24 cellular contexts compared by ENCODE assay signal in the genomic region with DNA sequence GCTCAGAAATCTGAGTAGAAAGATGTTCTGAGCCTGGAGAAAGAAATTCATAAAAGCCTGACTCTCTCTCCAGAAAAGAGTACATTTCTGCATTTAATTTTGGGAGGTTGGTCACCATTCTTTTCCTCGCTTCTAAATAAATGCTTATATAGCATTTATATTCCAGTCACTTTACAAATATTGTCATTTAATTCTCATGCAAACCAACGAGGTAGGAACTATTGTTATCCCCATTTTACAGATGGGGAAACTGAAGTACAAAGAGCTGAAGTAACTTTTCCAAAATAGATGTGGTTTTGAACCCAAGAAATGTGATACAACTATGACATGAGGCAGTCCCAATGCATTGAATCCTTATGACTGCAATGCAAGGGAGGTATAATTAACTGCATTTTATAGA.
"Had no signal": no experiment of that assay in that cellular context is flagged by ENCODE, and none has a peak within 500 bp of the region (broad histone marks: within the 10 kb centered on the region; RNA-seq: fewer than 3 reads in every experiment).

No MANE protein-coding gene starts in this region.

- DNase-seq: effector CD8-positive, alpha-beta T cell; endodermal cell; foreskin keratinocyte; heart left ventricle; natural killer cell; occipital lobe; ovary; posterior cingulate gyrus; psoas muscle; right cardiac atrium; spleen; stimulated activated naive B cell treated with anti-CD40 and anti-IgM and Interleukin-4, amounts not matched to agents 10 μg/mL and 1 μg/mL and 100 μg/mL, for 72 hours; upper lobe of right lung; uterus had no signal

- H3K27ac Mint-ChIP-seq: dendritic cell treated with granulocyte-macrophage colony-stimulating factor and Interleukin-4, amounts not matched to agents 40 ng/mL and 50 ng/mL, for 4 days; endodermal cell; memory B cell; natural killer cell; stimulated activated naive B cell treated with anti-CD40 and anti-IgM and Interleukin-4, amounts not matched to agents 10 μg/mL and 1 μg/mL and 100 μg/mL, for 72 hours; stimulated activated naive CD8-positive, alpha-beta T cell treated with anti-CD3 and anti-CD28 coated beads, Interleukin-15, Interleukin-2, amounts not matched to agents 100 ng/mL and 50 ng/mL, for 24 hours had no signal

- H3K36me3 Mint-ChIP-seq: memory B cell; natural killer cell; stimulated activated naive B cell treated with anti-CD40 and anti-IgM and Interleukin-4, amounts not matched to agents 10 μg/mL and 1 μg/mL and 100 μg/mL, for 72 hours had no signal

- H3K4me1 ChIP-seq: uterus had no signal

- H3K9me3 Mint-ChIP-seq: dendritic cell treated with granulocyte-macrophage colony-stimulating factor and Interleukin-4, amounts not matched to agents 40 ng/mL and 50 ng/mL, for 4 days; endodermal cell; memory B cell; natural killer cell; stimulated activated naive B cell treated with anti-CD40 and anti-IgM and Interleukin-4, amounts not matched to agents 10 μg/mL and 1 μg/mL and 100 μg/mL, for 72 hours; stimulated activated naive CD8-positive, alpha-beta T cell treated with anti-CD3 and anti-CD28 coated beads, Interleukin-15, Interleukin-2, amounts not matched to agents 100 ng/mL and 50 ng/mL, for 24 hours had no signal

- H3K4me2 ChIP-seq: hepatocyte had no signal

- H3K4me3 Mint-ChIP-seq: dendritic cell treated with granulocyte-macrophage colony-stimulating factor and Interleukin-4, amounts not matched to agents 40 ng/mL and 50 ng/mL, for 4 days; endodermal cell; memory B cell; natural killer cell; stimulated activated naive B cell treated with anti-CD40 and anti-IgM and Interleukin-4, amounts not matched to agents 10 μg/mL and 1 μg/mL and 100 μg/mL, for 72 hours; stimulated activated naive CD8-positive, alpha-beta T cell treated with anti-CD3 and anti-CD28 coated beads, Interleukin-15, Interleukin-2, amounts not matched to agents 100 ng/mL and 50 ng/mL, for 24 hours had no signal

- H3K36me3 ChIP-seq: esophagus muscularis mucosa, gastroesophageal sphincter, heart left ventricle, ovary, spleen, thoracic aorta, tibial nerve, upper lobe of right lung, uterus had no signal

- H3K4me1 Mint-ChIP-seq: natural killer cell had no signal

- H3K27me3 Mint-ChIP-seq: memory B cell; stimulated activated naive B cell treated with anti-CD40 and anti-IgM and Interleukin-4, amounts not matched to agents 10 μg/mL and 1 μg/mL and 100 μg/mL, for 72 hours; stimulated activated naive CD8-positive, alpha-beta T cell treated with anti-CD3 and anti-CD28 coated beads, Interleukin-15, Interleukin-2, amounts not matched to agents 100 ng/mL and 50 ng/mL, for 24 hours had no signal

- H3K9me3 ChIP-seq: esophagus muscularis mucosa, gastroesophageal sphincter, heart left ventricle, ovary, psoas muscle, spleen, thoracic aorta, tibial nerve, upper lobe of right lung, uterus had no signal

- H2AFZ ChIP-seq: hepatocyte had no signal

- H3K27me3 ChIP-seq: foreskin keratinocyte, hepatocyte, ovary, spleen, upper lobe of right lung, uterus had no signal

- H3K4me3 ChIP-seq: esophagus muscularis mucosa, gastroesophageal sphincter, heart left ventricle, hepatocyte, lung, ovary, psoas muscle, skin epidermis, spleen, thoracic aorta, tibial nerve, upper lobe of right lung, uterus had no signal

- H3K27ac ChIP-seq: esophagus muscularis mucosa, foreskin keratinocyte, gastroesophageal sphincter, heart left ventricle, hepatocyte, ovary, psoas muscle, skin epidermis, spleen, thoracic aorta, tibial nerve, upper lobe of right lung, uterus had no signal
